In the genomic region with DNA sequence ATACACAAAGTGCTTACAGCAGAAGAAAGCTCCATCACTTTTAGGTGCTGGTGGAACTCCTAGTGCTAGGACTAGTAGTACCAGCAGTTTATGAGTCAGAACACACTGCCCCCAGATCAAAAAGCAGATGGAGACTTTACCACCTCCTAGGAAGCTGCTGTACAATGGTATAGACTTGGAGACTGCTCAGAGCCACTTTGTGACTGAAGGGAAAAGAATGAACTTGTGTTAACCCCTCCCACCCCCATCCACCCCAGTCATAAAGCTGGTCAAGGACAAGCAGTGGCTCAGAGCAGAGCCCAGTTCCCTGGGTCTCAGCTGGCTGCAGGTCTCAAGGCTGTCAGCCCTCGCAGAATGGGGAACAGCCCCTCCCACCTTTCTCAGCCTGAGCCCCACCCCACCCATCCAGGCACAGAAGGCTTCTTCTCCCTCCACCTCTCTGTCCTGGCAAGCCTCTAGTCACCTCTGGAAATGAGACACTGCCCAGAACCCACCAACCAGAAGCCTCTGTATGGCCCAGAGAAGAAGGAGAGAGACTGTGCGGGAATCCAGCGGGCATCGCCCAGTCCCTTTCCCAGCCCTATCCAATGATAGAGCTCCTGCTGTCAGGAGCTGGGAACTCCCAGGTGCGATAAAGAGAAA, we compare ENCODE assay signal across 1 cellular context.
A peak's percentile ranks its signal among the peaks of the same experiment; 100 is the strongest.
TF ChIP-seq lines count a peak whose summit lies in the region.

No MANE protein-coding gene starts in this region.

TF ChIP-seq in IMR-90, 13 proteins besides CTCF, POLR2A, EP300 and RAD21 (continued from another document):
- TF ChIP-seq, protein P1, sequence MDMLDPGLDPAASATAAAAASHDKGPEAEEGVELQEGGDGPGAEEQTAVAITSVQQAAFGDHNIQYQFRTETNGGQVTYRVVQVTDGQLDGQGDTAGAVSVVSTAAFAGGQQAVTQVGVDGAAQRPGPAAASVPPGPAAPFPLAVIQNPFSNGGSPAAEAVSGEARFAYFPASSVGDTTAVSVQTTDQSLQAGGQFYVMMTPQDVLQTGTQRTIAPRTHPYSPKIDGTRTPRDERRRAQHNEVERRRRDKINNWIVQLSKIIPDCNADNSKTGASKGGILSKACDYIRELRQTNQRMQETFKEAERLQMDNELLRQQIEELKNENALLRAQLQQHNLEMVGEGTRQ (IDR thresholded peaks at IDR 0.05; ENCODE audit: low read depth, low read length) = no peak
- TF ChIP-seq RCOR1 (IDR thresholded peaks at IDR 0.05; ENCODE audit: insufficient replicate concordance, low read length) (peak; percentile 67), MXI1 (IDR thresholded peaks at IDR 0.05; ENCODE audit: borderline replicate concordance, low read depth, low read length) (no peak)
- TF ChIP-seq, protein P2, sequence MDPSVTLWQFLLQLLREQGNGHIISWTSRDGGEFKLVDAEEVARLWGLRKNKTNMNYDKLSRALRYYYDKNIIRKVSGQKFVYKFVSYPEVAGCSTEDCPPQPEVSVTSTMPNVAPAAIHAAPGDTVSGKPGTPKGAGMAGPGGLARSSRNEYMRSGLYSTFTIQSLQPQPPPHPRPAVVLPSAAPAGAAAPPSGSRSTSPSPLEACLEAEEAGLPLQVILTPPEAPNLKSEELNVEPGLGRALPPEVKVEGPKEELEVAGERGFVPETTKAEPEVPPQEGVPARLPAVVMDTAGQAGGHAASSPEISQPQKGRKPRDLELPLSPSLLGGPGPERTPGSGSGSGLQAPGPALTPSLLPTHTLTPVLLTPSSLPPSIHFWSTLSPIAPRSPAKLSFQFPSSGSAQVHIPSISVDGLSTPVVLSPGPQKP (IDR thresholded peaks at IDR 0.05; ENCODE audit: borderline replicate concordance, low read depth, low read length) = no peak
TF ChIP-seq in IMR-90: peak in this region for 2.
